6 cellular contexts compared by ENCODE assay signal in the genomic region with DNA sequence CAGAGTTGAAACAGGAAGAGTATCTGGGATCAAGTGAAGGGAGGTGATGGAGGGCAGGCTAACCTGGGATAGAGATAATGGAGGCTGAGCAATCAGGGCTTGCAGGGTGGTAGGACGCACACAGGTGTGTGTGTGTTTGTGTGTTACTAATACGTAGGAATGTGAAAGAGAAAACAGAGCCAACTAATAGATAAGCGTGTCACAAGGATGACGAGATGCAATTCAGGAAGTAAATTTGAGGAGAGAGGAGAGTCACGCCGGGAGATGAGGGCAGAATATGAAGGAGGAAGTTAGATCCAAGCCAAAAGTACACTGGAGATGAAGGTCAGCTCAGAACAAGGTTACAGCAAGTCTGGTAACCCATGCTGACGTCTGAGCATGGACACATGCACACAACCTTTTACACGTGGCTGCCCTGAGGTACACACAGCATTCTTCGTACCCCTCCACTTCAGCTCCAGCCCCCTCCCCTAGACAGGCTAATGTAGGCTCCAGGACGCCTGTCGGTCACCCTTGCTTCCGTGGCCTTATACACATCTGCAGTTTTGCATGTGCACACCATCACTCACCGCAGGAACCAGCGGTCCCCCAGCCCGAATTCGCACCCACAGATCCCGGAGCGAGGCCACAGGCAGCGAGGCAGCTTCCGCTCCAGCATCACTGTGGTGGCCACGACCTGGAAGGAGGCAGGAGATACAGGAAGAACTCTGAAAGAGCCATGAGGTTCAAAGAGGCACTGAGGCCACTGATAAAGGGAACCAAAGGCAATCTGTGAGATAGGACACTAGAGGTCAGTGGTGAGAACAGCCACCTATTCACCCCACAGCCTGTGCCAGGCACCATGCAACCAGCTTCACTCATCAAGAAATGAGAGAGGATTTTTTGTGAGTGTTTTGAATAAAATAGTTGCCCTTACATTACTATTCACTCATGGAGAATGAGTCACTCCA. TPM values are rescaled to one million over a fixed set of nuclear protein-coding genes. Genes with fewer than 3 reads are reported as not detected.
A peak's percentile ranks its signal among the peaks of the same experiment; 100 is the strongest.
DNase-seq lines count a peak whose midpoint lies in the region; ATAC-seq and TF ChIP-seq lines count a peak whose summit lies in the region.

No MANE protein-coding gene starts in this region.

- H3K4me3 Mint-ChIP-seq in Caco-2 (ENCODE audit: unreplicated experiment), result no peak overlapping the region

- H3K9me3 Mint-ChIP-seq in Caco-2 (ENCODE audit: unreplicated experiment), result peaks cover 52% of the 10 kb centered on the region

- H3K36me3 Mint-ChIP-seq in Caco-2 (ENCODE audit: insufficient read depth, unreplicated experiment), result no peaks in the 10 kb centered on the region

- no peak for ATAC-seq in HG03095 (IDR thresholded peaks at IDR 0.05; ENCODE audit: unreplicated experiment)
- ATAC-seq in activated CD4-positive, CD25-positive, alpha-beta regulatory T cell treated with anti-CD3 and anti-CD28 coated beads, Interleukin-2, amount 50 U/mL, for 24 hours, result no peak

- H3K27me3 Mint-ChIP-seq in Caco-2 (ENCODE audit: insufficient read depth, unreplicated experiment), result no peaks in the 10 kb centered on the region

- H3K36me3 ChIP-seq in Caco-2 (ENCODE audit: control insufficient read depth, insufficient read depth, low read length), result no peaks in the 10 kb centered on the region; the same call in 1 of the 2 replicates

- peak overlapping the region; percentile 7 for H3K27ac Mint-ChIP-seq in Caco-2 (ENCODE audit: unreplicated experiment)

- peaks cover 27% of the 10 kb centered on the region for H3K9me3 ChIP-seq in Caco-2

- intact Hi-C loops in Caco-2 (cut with micrococcal nuclease; ENCODE audit: unreplicated experiment), result loop anchor here (1.0 kb wide), 1 partner anchor 94 kb away; no protein-coding TSS in a partner anchor

- no peaks in the 10 kb centered on the region for H3K27me3 ChIP-seq in Caco-2 (replicated peaks; ENCODE audit: control insufficient read depth, insufficient read depth, low read length)

- no TSS peak for BruUV-seq in Caco-2 (replicated peaks; lab: Mats Ljungman, UMichigan)

- H3K4me1 ChIP-seq in Caco-2, result peaks cover 49% of the 10 kb centered on the region

- H3K4me1 Mint-ChIP-seq in Caco-2 (ENCODE audit: low read depth, unreplicated experiment), result peaks cover 56% of the 10 kb centered on the region

- POLR2A ChIA-PET in Caco-2 (lab: Charles Lee), result no interaction called here

- no peak overlapping the region for H3K4me3 ChIP-seq in Caco-2 (ENCODE audit: low read depth, low read length)

- peak; percentile 28 to 33 for TF ChIP-seq CTCF in Caco-2 (IDR thresholded peaks at IDR 0.05; ENCODE audit: insufficient read depth in 1 of 2, low read depth in 1 of 2, low read length in 1 of 2, severe bottlenecking in 1 of 2, unreplicated experiment in 1 of 2)

- CTCF ChIA-PET in Caco-2 (lab: Charles Lee), result interaction anchor here (0.9 to 2.0 kb wide), 3 partner anchors 9 to 36 kb away, joined by 3 to 6 read pairs (median 6); no protein-coding TSS in a partner anchor

- DNase-seq in Caco-2 (no peak), NCI-H226 (peak; percentile 48), iris pigment epithelial cell (ENCODE audit: low read depth) (peak; percentile 3), HCEC 1CT (no peak)

RNA-seq across cellular contexts. Expression of gene TRPV6, which starts 23.7 kb away (rescaled TPM):
- total RNA-seq in Caco-2 (2022), result 2.3 and 4.0 TPM in 2 replicates

RNA-seq across cellular contexts. Expression of gene TRPV5, which starts 24.4 kb away (rescaled TPM):
- total RNA-seq in Caco-2 (2022), result not detected in 2 replicates

RNA-seq across cellular contexts. Expression of gene LLCFC1, which starts 30.1 kb away (rescaled TPM):
- total RNA-seq in Caco-2 (2022), result not detected in 2 replicates

RNA-seq across cellular contexts. Expression of gene KEL, which starts 53.0 kb away (rescaled TPM):
- 0.35 TPM in 1 of 2 replicates, not detected in the other for total RNA-seq in Caco-2 (2022)

RNA-seq across cellular contexts. Expression of gene EPHB6, which starts 54.3 kb away (rescaled TPM):
- total RNA-seq in Caco-2 (2022), result 2.7 and 3.9 TPM in 2 replicates

Comparison
In these comparisons a context has a peak if more than half of its experiments do, and no peak if none do; other contexts are left out.
1. DNase-seq: peak in NCI-H226 (single experiment) and iris pigment epithelial cell (single experiment); none in Caco-2 (0 of 2) and HCEC 1CT (single experiment).